Comparison of ENCODE assay signal across 15 cellular contexts in genomic region chrX:87727615-87728014, GRCh38.
"Had no signal": no experiment of that assay in that cellular context is flagged by ENCODE, and none has a peak within 500 bp of the region (broad histone marks: within the 10 kb centered on the region; RNA-seq: fewer than 3 reads in every experiment).

No MANE protein-coding gene starts in this region.

- ATAC-seq: activated T-cell treated with anti-CD3 and anti-CD28 coated beads, Interleukin-2, amount 50 U/mL, for 4 hours; gastroesophageal sphincter; right lobe of liver had no signal

- DNase-seq: activated CD4-positive, alpha-beta T cell treated with anti-CD3 and anti-CD28 coated beads for 1 hour; activated CD4-positive, alpha-beta T cell treated with anti-CD3 and anti-CD28 coated beads, Interleukin-2, amount 50 U/mL, for 48 hours; activated effector memory CD4-positive, alpha-beta T cell treated with anti-CD3 and anti-CD28 coated beads, Interleukin-2, amount 50 U/mL, for 16 hours; activated T-cell treated with anti-CD3 and anti-CD28 coated beads, Interleukin-2, amount 50 U/mL, for 4 hours; adrenal gland; erythroblast; right lobe of liver; stimulated activated CD4-positive, alpha-beta T cell treated with anti-CD3 and anti-CD28 coated beads, Interleukin-4, amount 100 ng/mL, for 4 hours; stimulated activated CD8-positive, alpha-beta memory T cell treated with anti-CD3 and anti-CD28 coated beads, Interleukin-4, amount 100 ng/mL, for 48 hours; stimulated activated naive CD4-positive, alpha-beta T cell treated with Interleukin-2 at 50 U/mL for 16 hours; substantia nigra; transverse colon had no signal

- FAIRE-seq: colon, islet of Langerhans had no signal
